Comparison of ENCODE assay signal across 1 cellular context in the genomic region with DNA sequence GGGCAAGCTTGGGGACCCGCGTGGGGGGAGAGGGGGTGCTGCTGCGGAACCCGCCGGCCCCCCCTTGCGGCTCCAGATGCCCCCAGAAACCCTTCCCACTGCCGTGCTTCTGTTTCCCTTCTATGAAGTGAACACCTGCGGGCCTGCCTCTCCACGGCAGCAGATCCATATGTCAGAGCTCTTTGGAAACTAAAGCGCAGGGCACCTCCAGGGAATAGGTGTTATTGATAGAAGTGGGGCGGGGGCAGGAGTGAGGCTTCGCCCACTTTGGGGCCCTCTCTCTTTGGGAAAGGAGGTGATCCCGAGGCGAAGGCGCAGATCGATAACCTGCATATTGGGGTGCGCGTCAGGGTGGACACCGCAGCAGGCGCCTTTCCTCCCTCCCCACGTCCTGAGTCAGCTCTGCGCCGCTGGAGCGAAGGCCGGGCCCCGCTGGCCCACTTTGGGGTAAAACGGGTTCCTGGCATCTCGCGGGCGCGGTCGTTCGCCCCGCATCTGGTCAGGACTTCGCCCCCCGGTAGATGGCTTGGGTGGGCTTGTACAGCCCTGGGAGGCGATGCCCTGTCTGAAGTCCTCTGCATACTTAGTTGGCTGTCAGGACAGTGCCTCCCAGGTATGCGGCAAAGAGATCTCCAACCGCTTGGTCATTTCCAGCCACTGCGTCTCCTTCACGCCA.
TF ChIP-seq lines count a peak whose summit lies in the region.

No MANE protein-coding gene starts in this region.

TF ChIP-seq in HepG2, 621 proteins besides CTCF, POLR2A, EP300 and RAD21 (continued from another document):
- TF ChIP-seq, protein P1, sequence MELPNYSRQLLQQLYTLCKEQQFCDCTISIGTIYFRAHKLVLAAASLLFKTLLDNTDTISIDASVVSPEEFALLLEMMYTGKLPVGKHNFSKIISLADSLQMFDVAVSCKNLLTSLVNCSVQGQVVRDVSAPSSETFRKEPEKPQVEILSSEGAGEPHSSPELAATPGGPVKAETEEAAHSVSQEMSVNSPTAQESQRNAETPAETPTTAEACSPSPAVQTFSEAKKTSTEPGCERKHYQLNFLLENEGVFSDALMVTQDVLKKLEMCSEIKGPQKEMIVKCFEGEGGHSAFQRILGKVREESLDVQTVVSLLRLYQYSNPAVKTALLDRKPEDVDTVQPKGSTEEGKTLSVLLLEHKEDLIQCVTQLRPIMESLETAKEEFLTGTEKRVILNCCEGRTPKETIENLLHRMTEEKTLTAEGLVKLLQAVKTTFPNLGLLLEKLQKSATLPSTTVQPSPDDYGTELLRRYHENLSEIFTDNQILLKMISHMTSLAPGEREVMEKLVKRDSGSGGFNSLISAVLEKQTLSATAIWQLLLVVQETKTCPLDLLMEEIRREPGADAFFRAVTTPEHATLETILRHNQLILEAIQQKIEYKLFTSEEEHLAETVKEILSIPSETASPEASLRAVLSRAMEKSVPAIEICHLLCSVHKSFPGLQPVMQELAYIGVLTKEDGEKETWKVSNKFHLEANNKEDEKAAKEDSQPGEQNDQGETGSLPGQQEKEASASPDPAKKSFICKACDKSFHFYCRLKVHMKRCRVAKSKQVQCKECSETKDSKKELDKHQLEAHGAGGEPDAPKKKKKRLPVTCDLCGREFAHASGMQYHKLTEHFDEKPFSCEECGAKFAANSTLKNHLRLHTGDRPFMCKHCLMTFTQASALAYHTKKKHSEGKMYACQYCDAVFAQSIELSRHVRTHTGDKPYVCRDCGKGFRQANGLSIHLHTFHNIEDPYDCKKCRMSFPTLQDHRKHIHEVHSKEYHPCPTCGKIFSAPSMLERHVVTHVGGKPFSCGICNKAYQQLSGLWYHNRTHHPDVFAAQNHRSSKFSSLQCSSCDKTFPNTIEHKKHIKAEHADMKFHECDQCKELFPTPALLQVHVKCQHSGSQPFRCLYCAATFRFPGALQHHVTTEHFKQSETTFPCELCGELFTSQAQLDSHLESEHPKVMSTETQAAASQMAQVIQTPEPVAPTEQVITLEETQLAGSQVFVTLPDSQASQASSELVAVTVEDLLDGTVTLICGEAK (IDR thresholded peaks at IDR 0.05) = no peak
- TF ChIP-seq, protein P1 (CRISPR knock-in tag; IDR thresholded peaks at IDR 0.05) = no peak
- TF ChIP-seq HDAC2 (CRISPR knock-in tag; IDR thresholded peaks at IDR 0.05) (no peak), MAFK (conservative IDR thresholded peaks at IDR 0.05 in 1 of 2, IDR thresholded peaks at IDR 0.05 in 1 of 2; ENCODE audit: low read length in 2 of 2) (no peak), TCF12 (IDR thresholded peaks at IDR 0.05) (no peak), TCF12 (CRISPR knock-in tag; IDR thresholded peaks at IDR 0.05) (no peak), REL (CRISPR knock-in tag; conservative IDR thresholded peaks at IDR 0.05) (no peak), ZNF577 (CRISPR knock-in tag; IDR thresholded peaks at IDR 0.05; ENCODE audit: borderline replicate concordance, low read depth) (no peak), SRSF1 (optimal IDR thresholded peaks at IDR 0.05; ENCODE audit: low read depth, low read length) (no peak), SKI (IDR thresholded peaks at IDR 0.05; ENCODE audit: partially characterized antibody) (no peak), ZEB1 (IDR thresholded peaks at IDR 0.05; ENCODE audit: insufficient replicate concordance, low read depth) (no peak), NFRKB (IDR thresholded peaks at IDR 0.05) (no peak), MYC (CRISPR knock-in tag; IDR thresholded peaks at IDR 0.05; ENCODE audit: borderline replicate concordance) (0 out of 2 replicates have a peak, but pooled peaks have one; percentile 30), KDM3A (CRISPR knock-in tag; IDR thresholded peaks at IDR 0.05; ENCODE audit: low read depth) (0 out of 2 replicates have a peak, but pooled peaks have one; percentile 22)
- TF ChIP-seq, protein P2, sequence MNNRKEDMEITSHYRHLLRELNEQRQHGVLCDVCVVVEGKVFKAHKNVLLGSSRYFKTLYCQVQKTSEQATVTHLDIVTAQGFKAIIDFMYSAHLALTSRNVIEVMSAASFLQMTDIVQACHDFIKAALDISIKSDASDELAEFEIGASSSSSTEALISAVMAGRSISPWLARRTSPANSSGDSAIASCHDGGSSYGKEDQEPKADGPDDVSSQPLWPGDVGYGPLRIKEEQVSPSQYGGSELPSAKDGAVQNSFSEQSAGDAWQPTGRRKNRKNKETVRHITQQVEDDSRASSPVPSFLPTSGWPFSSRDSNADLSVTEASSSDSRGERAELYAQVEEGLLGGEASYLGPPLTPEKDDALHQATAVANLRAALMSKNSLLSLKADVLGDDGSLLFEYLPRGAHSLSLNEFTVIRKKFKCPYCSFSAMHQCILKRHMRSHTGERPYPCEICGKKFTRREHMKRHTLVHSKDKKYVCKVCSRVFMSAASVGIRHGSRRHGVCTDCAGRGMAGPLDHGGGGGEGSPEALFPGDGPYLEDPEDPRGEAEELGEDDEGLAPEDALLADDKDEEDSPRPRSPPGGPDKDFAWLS (CRISPR knock-in tag; IDR thresholded peaks at IDR 0.05; ENCODE audit: borderline replicate concordance) = no peak
- TF ChIP-seq, protein P3, sequence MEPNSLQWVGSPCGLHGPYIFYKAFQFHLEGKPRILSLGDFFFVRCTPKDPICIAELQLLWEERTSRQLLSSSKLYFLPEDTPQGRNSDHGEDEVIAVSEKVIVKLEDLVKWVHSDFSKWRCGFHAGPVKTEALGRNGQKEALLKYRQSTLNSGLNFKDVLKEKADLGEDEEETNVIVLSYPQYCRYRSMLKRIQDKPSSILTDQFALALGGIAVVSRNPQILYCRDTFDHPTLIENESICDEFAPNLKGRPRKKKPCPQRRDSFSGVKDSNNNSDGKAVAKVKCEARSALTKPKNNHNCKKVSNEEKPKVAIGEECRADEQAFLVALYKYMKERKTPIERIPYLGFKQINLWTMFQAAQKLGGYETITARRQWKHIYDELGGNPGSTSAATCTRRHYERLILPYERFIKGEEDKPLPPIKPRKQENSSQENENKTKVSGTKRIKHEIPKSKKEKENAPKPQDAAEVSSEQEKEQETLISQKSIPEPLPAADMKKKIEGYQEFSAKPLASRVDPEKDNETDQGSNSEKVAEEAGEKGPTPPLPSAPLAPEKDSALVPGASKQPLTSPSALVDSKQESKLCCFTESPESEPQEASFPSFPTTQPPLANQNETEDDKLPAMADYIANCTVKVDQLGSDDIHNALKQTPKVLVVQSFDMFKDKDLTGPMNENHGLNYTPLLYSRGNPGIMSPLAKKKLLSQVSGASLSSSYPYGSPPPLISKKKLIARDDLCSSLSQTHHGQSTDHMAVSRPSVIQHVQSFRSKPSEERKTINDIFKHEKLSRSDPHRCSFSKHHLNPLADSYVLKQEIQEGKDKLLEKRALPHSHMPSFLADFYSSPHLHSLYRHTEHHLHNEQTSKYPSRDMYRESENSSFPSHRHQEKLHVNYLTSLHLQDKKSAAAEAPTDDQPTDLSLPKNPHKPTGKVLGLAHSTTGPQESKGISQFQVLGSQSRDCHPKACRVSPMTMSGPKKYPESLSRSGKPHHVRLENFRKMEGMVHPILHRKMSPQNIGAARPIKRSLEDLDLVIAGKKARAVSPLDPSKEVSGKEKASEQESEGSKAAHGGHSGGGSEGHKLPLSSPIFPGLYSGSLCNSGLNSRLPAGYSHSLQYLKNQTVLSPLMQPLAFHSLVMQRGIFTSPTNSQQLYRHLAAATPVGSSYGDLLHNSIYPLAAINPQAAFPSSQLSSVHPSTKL (CRISPR knock-in tag; IDR thresholded peaks at IDR 0.05) = no peak
- TF ChIP-seq, protein P4, sequence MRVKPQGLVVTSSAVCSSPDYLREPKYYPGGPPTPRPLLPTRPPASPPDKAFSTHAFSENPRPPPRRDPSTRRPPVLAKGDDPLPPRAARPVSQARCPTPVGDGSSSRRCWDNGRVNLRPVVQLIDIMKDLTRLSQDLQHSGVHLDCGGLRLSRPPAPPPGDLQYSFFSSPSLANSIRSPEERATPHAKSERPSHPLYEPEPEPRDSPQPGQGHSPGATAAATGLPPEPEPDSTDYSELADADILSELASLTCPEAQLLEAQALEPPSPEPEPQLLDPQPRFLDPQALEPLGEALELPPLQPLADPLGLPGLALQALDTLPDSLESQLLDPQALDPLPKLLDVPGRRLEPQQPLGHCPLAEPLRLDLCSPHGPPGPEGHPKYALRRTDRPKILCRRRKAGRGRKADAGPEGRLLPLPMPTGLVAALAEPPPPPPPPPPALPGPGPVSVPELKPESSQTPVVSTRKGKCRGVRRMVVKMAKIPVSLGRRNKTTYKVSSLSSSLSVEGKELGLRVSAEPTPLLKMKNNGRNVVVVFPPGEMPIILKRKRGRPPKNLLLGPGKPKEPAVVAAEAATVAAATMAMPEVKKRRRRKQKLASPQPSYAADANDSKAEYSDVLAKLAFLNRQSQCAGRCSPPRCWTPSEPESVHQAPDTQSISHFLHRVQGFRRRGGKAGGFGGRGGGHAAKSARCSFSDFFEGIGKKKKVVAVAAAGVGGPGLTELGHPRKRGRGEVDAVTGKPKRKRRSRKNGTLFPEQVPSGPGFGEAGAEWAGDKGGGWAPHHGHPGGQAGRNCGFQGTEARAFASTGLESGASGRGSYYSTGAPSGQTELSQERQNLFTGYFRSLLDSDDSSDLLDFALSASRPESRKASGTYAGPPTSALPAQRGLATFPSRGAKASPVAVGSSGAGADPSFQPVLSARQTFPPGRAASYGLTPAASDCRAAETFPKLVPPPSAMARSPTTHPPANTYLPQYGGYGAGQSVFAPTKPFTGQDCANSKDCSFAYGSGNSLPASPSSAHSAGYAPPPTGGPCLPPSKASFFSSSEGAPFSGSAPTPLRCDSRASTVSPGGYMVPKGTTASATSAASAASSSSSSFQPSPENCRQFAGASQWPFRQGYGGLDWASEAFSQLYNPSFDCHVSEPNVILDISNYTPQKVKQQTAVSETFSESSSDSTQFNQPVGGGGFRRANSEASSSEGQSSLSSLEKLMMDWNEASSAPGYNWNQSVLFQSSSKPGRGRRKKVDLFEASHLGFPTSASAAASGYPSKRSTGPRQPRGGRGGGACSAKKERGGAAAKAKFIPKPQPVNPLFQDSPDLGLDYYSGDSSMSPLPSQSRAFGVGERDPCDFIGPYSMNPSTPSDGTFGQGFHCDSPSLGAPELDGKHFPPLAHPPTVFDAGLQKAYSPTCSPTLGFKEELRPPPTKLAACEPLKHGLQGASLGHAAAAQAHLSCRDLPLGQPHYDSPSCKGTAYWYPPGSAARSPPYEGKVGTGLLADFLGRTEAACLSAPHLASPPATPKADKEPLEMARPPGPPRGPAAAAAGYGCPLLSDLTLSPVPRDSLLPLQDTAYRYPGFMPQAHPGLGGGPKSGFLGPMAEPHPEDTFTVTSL (CRISPR knock-in tag; IDR thresholded peaks at IDR 0.05; ENCODE audit: borderline replicate concordance) = no peak
